ENCODE assay signal across 26 cellular contexts in the genomic region with DNA sequence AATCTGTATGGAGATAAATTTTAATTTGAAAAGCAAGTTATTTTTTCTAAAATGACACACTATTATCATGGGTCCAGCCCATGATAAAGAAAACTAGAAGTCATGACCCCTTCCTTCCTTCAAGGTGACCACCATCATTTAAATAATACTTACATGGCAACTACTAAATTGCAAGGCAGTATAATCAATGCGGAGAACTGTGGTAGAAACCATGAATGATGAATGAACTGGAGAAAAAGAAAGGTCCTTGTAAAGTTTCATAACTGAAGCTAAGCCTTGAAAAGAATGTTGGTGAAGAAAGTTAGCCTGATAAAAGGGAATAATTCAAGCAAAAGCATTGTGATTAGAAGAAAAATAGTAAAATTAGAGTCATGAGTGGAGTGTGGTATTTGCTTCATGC.
"Had no signal": no experiment of that assay in that cellular context is flagged by ENCODE, and none has a peak within 500 bp of the region (broad histone marks: within the 10 kb centered on the region; RNA-seq: fewer than 3 reads in every experiment).

No MANE protein-coding gene starts in this region.

- H3K9me3 ChIP-seq: gastrocnemius medialis, lower lobe of right lung, prostate gland, right atrium auricular region, suprapubic skin, transverse colon, upper lobe of right lung, uterus had no signal

- H3K27ac Mint-ChIP-seq: dendritic cell treated with granulocyte-macrophage colony-stimulating factor and Interleukin-4, amounts not matched to agents 40 ng/mL and 50 ng/mL, for 4 days; endodermal cell; naive thymus-derived CD8-positive, alpha-beta T cell; nephron progenitor cell; stimulated activated effector memory CD8-positive, alpha-beta T cell treated with anti-CD3 and anti-CD28 coated beads, Interleukin-12 subunit alpha, Interleukin-12 subunit beta, amount 100 ng/mL, for 72 hours had no signal

- H3K4me1 Mint-ChIP-seq: endodermal cell; stimulated activated effector memory CD8-positive, alpha-beta T cell treated with anti-CD3 and anti-CD28 coated beads, Interleukin-12 subunit alpha, Interleukin-12 subunit beta, amount 100 ng/mL, for 72 hours had no signal

- H3K4me3 Mint-ChIP-seq: dendritic cell treated with granulocyte-macrophage colony-stimulating factor and Interleukin-4, amounts not matched to agents 40 ng/mL and 50 ng/mL, for 4 days; endodermal cell; naive thymus-derived CD8-positive, alpha-beta T cell; nephron progenitor cell; stimulated activated effector memory CD8-positive, alpha-beta T cell treated with anti-CD3 and anti-CD28 coated beads, Interleukin-12 subunit alpha, Interleukin-12 subunit beta, amount 100 ng/mL, for 72 hours had no signal

- H3K9me3 Mint-ChIP-seq: dendritic cell treated with granulocyte-macrophage colony-stimulating factor and Interleukin-4, amounts not matched to agents 40 ng/mL and 50 ng/mL, for 4 days; endodermal cell; naive thymus-derived CD8-positive, alpha-beta T cell; nephron progenitor cell; stimulated activated effector memory CD8-positive, alpha-beta T cell treated with anti-CD3 and anti-CD28 coated beads, Interleukin-12 subunit alpha, Interleukin-12 subunit beta, amount 100 ng/mL, for 72 hours had no signal

- H3K27ac ChIP-seq: epithelial cell of prostate, gastrocnemius medialis, lower lobe of right lung, prostate gland, right atrium auricular region, suprapubic skin, transverse colon, upper lobe of right lung, uterus had no signal

- H3K4me3 ChIP-seq: gastrocnemius medialis, lower lobe of right lung, prostate gland, right atrium auricular region, smooth muscle cell, suprapubic skin, transverse colon, upper lobe of right lung, uterus had no signal

- DNase-seq: effector CD8-positive, alpha-beta T cell; endodermal cell; foreskin fibroblast; gastrocnemius medialis; head of caudate nucleus; left ventricle myocardium superior; lower lobe of right lung; naive thymus-derived CD8-positive, alpha-beta T cell; nephron progenitor cell; nucleus accumbens; stimulated activated CD4-positive, alpha-beta T cell treated with anti-CD3 and anti-CD28 coated beads, Interleukin-12 subunit alpha, Interleukin-12 subunit beta, amount 100 ng/mL, for 4 hours; stimulated activated CD4-positive, alpha-beta T cell treated with anti-CD3 and anti-CD28 coated beads, Interleukin-1b, Interleukin-23, amount 100 ng/mL, for 48 hours; stimulated activated CD4-positive, alpha-beta T cell treated with anti-CD3 and anti-CD28 coated beads, Interleukin-4, amount 100 ng/mL, for 24 hours; stimulated activated naive CD4-positive, alpha-beta T cell treated with Interleukin-2 at 50 U/mL for 16 hours; transverse colon; upper lobe of right lung; uterus had no signal

- H3K36me3 Mint-ChIP-seq: naive thymus-derived CD8-positive, alpha-beta T cell; stimulated activated effector memory CD8-positive, alpha-beta T cell treated with anti-CD3 and anti-CD28 coated beads, Interleukin-12 subunit alpha, Interleukin-12 subunit beta, amount 100 ng/mL, for 72 hours had no signal

- H3K36me3 ChIP-seq: gastrocnemius medialis, lower lobe of right lung, prostate gland, right atrium auricular region, suprapubic skin, transverse colon, upper lobe of right lung, uterus had no signal

- ATAC-seq: esophagus mucosa; gastrocnemius medialis; left ventricle myocardium superior; lower lobe of right lung; naive thymus-derived CD8-positive, alpha-beta T cell; sciatic nerve; stimulated activated effector memory CD8-positive, alpha-beta T cell treated with anti-CD3 and anti-CD28 coated beads, Interleukin-12 subunit alpha, Interleukin-12 subunit beta, amount 100 ng/mL, for 72 hours; upper lobe of right lung had no signal

- H3K27me3 Mint-ChIP-seq: dendritic cell treated with granulocyte-macrophage colony-stimulating factor and Interleukin-4, amounts not matched to agents 40 ng/mL and 50 ng/mL, for 4 days had no signal

- H3K27me3 ChIP-seq: gastrocnemius medialis, right atrium auricular region, suprapubic skin, transverse colon, upper lobe of right lung, uterus had no signal
